Comparison of ENCODE assay signal across 2 cellular contexts in the genomic region with DNA sequence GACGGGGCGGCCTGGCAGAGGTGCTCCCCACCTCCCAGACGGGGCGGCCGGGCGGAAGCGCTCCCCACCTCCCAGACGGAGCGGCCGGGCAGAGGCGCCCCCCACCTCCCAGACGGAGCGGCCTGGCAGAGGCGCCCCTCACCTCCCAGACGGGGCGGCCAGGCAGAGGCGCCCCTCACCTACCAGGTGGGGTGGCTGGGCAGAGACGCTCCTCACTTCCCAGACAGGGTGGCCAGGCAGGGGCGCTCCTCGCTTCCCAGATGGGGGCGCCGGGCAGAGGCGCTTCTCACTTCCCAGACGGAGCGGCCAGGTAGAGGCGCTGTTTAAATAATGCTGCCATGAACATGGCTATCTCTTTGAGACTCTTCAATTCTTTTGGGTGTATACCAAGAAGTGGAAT.
TF ChIP-seq lines count a peak whose summit lies in the region.

No MANE protein-coding gene starts in this region.

TF ChIP-seq in GM23338, 12 proteins besides CTCF, POLR2A, EP300 and RAD21 (continues in another document):
- TF ChIP-seq, protein P1, sequence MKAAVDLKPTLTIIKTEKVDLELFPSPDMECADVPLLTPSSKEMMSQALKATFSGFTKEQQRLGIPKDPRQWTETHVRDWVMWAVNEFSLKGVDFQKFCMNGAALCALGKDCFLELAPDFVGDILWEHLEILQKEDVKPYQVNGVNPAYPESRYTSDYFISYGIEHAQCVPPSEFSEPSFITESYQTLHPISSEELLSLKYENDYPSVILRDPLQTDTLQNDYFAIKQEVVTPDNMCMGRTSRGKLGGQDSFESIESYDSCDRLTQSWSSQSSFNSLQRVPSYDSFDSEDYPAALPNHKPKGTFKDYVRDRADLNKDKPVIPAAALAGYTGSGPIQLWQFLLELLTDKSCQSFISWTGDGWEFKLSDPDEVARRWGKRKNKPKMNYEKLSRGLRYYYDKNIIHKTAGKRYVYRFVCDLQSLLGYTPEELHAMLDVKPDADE (IDR thresholded peaks at IDR 0.05) = no peak
- TF ChIP-seq EZH2phosphoT487 (IDR thresholded peaks at IDR 0.05; ENCODE audit: unreplicated experiment) (no peak), ZNF114 (CRISPR knock-in tag; IDR thresholded peaks at IDR 0.05) (no peak), JUNB (IDR thresholded peaks at IDR 0.05; ENCODE audit: unreplicated experiment) (no peak), STAT1 (IDR thresholded peaks at IDR 0.05; ENCODE audit: unreplicated experiment) (no peak), NANOG (IDR thresholded peaks at IDR 0.05; ENCODE audit: borderline replicate concordance) (no peak), POLR2AphosphoS5 (IDR thresholded peaks at IDR 0.05; ENCODE audit: low read depth) (no peak), ZNF331 (CRISPR knock-in tag; IDR thresholded peaks at IDR 0.05; ENCODE audit: low read depth) (no peak)
- TF ChIP-seq, protein P2, sequence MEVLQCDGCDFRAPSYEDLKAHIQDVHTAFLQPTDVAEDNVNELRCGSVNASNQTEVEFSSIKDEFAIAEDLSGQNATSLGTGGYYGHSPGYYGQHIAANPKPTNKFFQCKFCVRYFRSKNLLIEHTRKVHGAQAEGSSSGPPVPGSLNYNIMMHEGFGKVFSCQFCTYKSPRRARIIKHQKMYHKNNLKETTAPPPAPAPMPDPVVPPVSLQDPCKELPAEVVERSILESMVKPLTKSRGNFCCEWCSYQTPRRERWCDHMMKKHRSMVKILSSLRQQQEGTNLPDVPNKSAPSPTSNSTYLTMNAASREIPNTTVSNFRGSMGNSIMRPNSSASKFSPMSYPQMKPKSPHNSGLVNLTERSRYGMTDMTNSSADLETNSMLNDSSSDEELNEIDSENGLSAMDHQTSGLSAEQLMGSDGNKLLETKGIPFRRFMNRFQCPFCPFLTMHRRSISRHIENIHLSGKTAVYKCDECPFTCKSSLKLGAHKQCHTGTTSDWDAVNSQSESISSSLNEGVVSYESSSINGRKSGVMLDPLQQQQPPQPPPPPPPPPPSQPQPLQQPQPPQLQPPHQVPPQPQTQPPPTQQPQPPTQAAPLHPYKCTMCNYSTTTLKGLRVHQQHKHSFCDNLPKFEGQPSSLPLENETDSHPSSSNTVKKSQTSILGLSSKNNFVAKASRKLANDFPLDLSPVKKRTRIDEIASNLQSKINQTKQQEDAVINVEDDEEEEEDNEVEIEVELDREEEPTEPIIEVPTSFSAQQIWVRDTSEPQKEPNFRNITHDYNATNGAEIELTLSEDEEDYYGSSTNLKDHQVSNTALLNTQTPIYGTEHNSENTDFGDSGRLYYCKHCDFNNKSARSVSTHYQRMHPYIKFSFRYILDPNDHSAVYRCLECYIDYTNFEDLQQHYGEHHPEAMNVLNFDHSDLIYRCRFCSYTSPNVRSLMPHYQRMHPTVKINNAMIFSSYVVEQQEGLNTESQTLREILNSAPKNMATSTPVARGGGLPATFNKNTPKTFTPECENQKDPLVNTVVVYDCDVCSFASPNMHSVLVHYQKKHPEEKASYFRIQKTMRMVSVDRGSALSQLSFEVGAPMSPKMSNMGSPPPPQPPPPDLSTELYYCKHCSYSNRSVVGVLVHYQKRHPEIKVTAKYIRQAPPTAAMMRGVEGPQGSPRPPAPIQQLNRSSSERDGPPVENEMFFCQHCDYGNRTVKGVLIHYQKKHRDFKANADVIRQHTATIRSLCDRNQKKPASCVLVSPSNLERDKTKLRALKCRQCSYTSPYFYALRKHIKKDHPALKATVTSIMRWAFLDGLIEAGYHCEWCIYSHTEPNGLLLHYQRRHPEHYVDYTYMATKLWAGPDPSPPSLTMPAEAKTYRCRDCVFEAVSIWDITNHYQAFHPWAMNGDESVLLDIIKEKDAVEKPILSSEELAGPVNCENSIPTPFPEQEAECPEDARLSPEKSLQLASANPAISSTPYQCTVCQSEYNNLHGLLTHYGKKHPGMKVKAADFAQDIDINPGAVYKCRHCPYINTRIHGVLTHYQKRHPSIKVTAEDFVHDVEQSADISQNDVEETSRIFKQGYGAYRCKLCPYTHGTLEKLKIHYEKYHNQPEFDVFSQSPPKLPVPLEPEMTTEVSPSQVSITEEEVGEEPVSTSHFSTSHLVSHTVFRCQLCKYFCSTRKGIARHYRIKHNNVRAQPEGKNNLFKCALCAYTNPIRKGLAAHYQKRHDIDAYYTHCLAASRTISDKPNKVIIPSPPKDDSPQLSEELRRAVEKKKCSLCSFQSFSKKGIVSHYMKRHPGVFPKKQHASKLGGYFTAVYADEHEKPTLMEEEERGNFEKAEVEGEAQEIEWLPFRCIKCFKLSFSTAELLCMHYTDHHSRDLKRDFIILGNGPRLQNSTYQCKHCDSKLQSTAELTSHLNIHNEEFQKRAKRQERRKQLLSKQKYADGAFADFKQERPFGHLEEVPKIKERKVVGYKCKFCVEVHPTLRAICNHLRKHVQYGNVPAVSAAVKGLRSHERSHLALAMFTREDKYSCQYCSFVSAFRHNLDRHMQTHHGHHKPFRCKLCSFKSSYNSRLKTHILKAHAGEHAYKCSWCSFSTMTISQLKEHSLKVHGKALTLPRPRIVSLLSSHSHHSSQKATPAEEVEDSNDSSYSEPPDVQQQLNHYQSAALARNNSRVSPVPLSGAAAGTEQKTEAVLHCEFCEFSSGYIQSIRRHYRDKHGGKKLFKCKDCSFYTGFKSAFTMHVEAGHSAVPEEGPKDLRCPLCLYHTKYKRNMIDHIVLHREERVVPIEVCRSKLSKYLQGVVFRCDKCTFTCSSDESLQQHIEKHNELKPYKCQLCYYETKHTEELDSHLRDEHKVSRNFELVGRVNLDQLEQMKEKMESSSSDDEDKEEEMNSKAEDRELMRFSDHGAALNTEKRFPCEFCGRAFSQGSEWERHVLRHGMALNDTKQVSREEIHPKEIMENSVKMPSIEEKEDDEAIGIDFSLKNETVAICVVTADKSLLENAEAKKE (CRISPR knock-in tag; IDR thresholded peaks at IDR 0.05) = no peak
- TF ChIP-seq, protein P3, sequence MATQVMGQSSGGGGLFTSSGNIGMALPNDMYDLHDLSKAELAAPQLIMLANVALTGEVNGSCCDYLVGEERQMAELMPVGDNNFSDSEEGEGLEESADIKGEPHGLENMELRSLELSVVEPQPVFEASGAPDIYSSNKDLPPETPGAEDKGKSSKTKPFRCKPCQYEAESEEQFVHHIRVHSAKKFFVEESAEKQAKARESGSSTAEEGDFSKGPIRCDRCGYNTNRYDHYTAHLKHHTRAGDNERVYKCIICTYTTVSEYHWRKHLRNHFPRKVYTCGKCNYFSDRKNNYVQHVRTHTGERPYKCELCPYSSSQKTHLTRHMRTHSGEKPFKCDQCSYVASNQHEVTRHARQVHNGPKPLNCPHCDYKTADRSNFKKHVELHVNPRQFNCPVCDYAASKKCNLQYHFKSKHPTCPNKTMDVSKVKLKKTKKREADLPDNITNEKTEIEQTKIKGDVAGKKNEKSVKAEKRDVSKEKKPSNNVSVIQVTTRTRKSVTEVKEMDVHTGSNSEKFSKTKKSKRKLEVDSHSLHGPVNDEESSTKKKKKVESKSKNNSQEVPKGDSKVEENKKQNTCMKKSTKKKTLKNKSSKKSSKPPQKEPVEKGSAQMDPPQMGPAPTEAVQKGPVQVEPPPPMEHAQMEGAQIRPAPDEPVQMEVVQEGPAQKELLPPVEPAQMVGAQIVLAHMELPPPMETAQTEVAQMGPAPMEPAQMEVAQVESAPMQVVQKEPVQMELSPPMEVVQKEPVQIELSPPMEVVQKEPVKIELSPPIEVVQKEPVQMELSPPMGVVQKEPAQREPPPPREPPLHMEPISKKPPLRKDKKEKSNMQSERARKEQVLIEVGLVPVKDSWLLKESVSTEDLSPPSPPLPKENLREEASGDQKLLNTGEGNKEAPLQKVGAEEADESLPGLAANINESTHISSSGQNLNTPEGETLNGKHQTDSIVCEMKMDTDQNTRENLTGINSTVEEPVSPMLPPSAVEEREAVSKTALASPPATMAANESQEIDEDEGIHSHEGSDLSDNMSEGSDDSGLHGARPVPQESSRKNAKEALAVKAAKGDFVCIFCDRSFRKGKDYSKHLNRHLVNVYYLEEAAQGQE (IDR thresholded peaks at IDR 0.05; ENCODE audit: unreplicated experiment) = no peak

TF ChIP-seq in WTC11, 78 proteins besides CTCF, POLR2A, EP300 and RAD21:
- TF ChIP-seq HMGA2 (CRISPR knock-in tag; IDR thresholded peaks at IDR 0.05) (no peak), NR3C1 (CRISPR knock-in tag; conservative IDR thresholded peaks at IDR 0.05; ENCODE audit: low read depth) (no peak), ELF4 (CRISPR knock-in tag; IDR thresholded peaks at IDR 0.05; ENCODE audit: low read depth) (no peak), CREM (CRISPR knock-in tag; IDR thresholded peaks at IDR 0.05) (no peak), ZNF396 (CRISPR knock-in tag; IDR thresholded peaks at IDR 0.05; ENCODE audit: borderline replicate concordance) (no peak), ZNF232 (CRISPR knock-in tag; IDR thresholded peaks at IDR 0.05) (no peak)
- TF ChIP-seq, protein P4, sequence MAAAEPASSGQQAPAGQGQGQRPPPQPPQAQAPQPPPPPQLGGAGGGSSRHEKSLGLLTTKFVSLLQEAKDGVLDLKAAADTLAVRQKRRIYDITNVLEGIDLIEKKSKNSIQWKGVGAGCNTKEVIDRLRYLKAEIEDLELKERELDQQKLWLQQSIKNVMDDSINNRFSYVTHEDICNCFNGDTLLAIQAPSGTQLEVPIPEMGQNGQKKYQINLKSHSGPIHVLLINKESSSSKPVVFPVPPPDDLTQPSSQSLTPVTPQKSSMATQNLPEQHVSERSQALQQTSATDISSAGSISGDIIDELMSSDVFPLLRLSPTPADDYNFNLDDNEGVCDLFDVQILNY (CRISPR knock-in tag; IDR thresholded peaks at IDR 0.05) = no peak
- TF ChIP-seq, protein P5, sequence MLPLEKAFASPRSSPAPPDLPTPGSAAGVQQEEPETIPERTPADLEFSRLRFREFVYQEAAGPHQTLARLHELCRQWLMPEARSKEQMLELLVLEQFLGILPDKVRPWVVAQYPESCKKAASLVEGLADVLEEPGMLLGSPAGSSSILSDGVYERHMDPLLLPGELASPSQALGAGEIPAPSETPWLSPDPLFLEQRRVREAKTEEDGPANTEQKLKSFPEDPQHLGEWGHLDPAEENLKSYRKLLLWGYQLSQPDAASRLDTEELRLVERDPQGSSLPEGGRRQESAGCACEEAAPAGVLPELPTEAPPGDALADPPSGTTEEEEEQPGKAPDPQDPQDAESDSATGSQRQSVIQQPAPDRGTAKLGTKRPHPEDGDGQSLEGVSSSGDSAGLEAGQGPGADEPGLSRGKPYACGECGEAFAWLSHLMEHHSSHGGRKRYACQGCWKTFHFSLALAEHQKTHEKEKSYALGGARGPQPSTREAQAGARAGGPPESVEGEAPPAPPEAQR (CRISPR knock-in tag; IDR thresholded peaks at IDR 0.05) = no peak
- TF ChIP-seq, protein P6, sequence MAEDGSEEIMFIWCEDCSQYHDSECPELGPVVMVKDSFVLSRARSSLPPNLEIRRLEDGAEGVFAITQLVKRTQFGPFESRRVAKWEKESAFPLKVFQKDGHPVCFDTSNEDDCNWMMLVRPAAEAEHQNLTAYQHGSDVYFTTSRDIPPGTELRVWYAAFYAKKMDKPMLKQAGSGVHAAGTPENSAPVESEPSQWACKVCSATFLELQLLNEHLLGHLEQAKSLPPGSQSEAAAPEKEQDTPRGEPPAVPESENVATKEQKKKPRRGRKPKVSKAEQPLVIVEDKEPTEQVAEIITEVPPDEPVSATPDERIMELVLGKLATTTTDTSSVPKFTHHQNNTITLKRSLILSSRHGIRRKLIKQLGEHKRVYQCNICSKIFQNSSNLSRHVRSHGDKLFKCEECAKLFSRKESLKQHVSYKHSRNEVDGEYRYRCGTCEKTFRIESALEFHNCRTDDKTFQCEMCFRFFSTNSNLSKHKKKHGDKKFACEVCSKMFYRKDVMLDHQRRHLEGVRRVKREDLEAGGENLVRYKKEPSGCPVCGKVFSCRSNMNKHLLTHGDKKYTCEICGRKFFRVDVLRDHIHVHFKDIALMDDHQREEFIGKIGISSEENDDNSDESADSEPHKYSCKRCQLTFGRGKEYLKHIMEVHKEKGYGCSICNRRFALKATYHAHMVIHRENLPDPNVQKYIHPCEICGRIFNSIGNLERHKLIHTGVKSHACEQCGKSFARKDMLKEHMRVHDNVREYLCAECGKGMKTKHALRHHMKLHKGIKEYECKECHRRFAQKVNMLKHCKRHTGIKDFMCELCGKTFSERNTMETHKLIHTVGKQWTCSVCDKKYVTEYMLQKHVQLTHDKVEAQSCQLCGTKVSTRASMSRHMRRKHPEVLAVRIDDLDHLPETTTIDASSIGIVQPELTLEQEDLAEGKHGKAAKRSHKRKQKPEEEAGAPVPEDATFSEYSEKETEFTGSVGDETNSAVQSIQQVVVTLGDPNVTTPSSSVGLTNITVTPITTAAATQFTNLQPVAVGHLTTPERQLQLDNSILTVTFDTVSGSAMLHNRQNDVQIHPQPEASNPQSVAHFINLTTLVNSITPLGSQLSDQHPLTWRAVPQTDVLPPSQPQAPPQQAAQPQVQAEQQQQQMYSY (CRISPR knock-in tag; IDR thresholded peaks at IDR 0.05) = no peak
- TF ChIP-seq, protein P7, sequence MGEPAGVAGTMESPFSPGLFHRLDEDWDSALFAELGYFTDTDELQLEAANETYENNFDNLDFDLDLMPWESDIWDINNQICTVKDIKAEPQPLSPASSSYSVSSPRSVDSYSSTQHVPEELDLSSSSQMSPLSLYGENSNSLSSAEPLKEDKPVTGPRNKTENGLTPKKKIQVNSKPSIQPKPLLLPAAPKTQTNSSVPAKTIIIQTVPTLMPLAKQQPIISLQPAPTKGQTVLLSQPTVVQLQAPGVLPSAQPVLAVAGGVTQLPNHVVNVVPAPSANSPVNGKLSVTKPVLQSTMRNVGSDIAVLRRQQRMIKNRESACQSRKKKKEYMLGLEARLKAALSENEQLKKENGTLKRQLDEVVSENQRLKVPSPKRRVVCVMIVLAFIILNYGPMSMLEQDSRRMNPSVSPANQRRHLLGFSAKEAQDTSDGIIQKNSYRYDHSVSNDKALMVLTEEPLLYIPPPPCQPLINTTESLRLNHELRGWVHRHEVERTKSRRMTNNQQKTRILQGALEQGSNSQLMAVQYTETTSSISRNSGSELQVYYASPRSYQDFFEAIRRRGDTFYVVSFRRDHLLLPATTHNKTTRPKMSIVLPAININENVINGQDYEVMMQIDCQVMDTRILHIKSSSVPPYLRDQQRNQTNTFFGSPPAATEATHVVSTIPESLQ (CRISPR knock-in tag; IDR thresholded peaks at IDR 0.05) = no peak
TF ChIP-seq in WTC11: peak in this region for 0.
